ENCODE assay signal across 24 cellular contexts in the genomic region with DNA sequence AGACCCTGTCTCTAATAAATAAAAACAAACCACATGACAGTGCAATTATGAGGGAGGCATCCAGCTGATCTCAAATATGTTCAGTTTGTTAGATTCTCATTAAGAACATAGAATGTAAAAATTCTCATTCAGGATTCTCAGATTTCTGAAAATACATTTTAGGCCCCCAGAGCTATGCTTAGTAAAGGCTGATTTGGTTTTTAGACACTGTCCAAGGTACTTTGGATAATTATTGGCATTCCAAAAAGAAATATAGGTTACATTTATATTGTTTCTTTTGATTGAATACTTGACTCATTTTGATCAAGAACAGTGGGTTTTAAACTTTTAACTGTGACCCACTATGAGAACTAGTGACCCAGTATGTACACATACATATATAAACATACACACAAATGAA.
"Had no signal": no experiment of that assay in that cellular context is flagged by ENCODE, and none has a peak within 500 bp of the region (broad histone marks: within the 10 kb centered on the region; RNA-seq: fewer than 3 reads in every experiment).

No MANE protein-coding gene starts in this region.

- H3K4me1 ChIP-seq: transverse colon, uterus, vagina had no signal

- H3K36me3 ChIP-seq: stomach, suprapubic skin, thoracic aorta, thyroid gland, tibial artery, tibial nerve, transverse colon, upper lobe of left lung, upper lobe of right lung, uterus, vagina had no signal

- ATAC-seq: stimulated activated memory B cell treated with anti-CD40 and anti-IgM and Interleukin-4, amounts not matched to agents 10 μg/mL and 1 μg/mL and 100 μg/mL, for 72 hours; stimulated activated naive B cell treated with anti-CD40 and anti-IgM and Interleukin-4, amounts not matched to agents 10 μg/mL and 1 μg/mL and 100 μg/mL, for 72 hours; upper lobe of right lung had no signal

- FAIRE-seq: urothelium cell line had no signal

- H3K4me3 ChIP-seq: stomach, suprapubic skin, testis, thoracic aorta, thyroid gland, tibial artery, tibial nerve, transverse colon, upper lobe of left lung, upper lobe of right lung, uterus, vagina had no signal

- H3K9me3 ChIP-seq: stomach, suprapubic skin, testis, thoracic aorta, thyroid gland, tibial artery, tibial nerve, transverse colon, upper lobe of left lung, upper lobe of right lung, uterus, vagina had no signal

- DNase-seq: stimulated activated CD4-positive, alpha-beta T cell treated with anti-CD3 and anti-CD28 coated beads, Interleukin-2, amount 100 ng/mL, for 48 hours; stimulated activated CD4-positive, alpha-beta T cell treated with anti-CD3 and anti-CD28 coated beads, Interleukin-4, amount 100 ng/mL, for 1 hour; stimulated activated CD4-positive, alpha-beta T cell treated with anti-CD3 and anti-CD28 coated beads, Interleukin-4, amount 100 ng/mL, for 24 hours; stimulated activated CD8-positive, alpha-beta memory T cell treated with anti-CD3 and anti-CD28 coated beads, Interleukin-4, amount 100 ng/mL, for 48 hours; stimulated activated naive B cell treated with anti-CD40 and anti-IgM and Interleukin-4, amounts not matched to agents 10 μg/mL and 1 μg/mL and 100 μg/mL, for 72 hours; stimulated activated naive CD4-positive, alpha-beta T cell; stimulated activated naive CD4-positive, alpha-beta T cell treated with Interleukin-2 at 50 U/mL for 16 hours; stimulated activated naive CD8-positive, alpha-beta T cell treated with anti-CD3 and anti-CD28 coated beads, Interleukin-15, amount 100 ng/mL, for 72 hours; stimulated activated naive CD8-positive, alpha-beta T cell treated with anti-CD3 and anti-CD28 coated beads, Interleukin-15, Interleukin-2, amounts not matched to agents 100 U/mL and 50 U/mL, for 24 hours; stomach; testis; thyroid gland; tibial artery; transverse colon; trophoblast cell; upper lobe of left lung; upper lobe of right lung; uterus had no signal

- H3K27ac ChIP-seq: stomach, suprapubic skin, testis, thoracic aorta, thyroid gland, tibial artery, tibial nerve, transverse colon, upper lobe of left lung, upper lobe of right lung, uterus, vagina had no signal
